Comparison of ENCODE assay signal across 1 cellular context in genomic region chr16:4801962-4802658, GRCh38.
A peak's percentile ranks its signal among the peaks of the same experiment; 100 is the strongest.
TF ChIP-seq lines count a peak whose summit lies in the region.

ROGDI (minus strand) TSS chr16:4802633; CDS start chr16:4802571, 62 bp downstream.

TF ChIP-seq in K562, 482 proteins besides CTCF, POLR2A, EP300 and RAD21 (continued from another document and continues in another):
- TF ChIP-seq ZBTB43 (CRISPR knock-in tag; IDR thresholded peaks at IDR 0.05) (no peak), SP1 (CRISPR knock-in tag; IDR thresholded peaks at IDR 0.05) (no peak), MEF2A (IDR thresholded peaks at IDR 0.05; ENCODE audit: control insufficient read depth, low read depth, low read length) (no peak), ZNF143 (CRISPR knock-in tag; IDR thresholded peaks at IDR 0.05) (no peak), ATF7 (IDR thresholded peaks at IDR 0.05) (no peak), NCOA2 (IDR thresholded peaks at IDR 0.05; ENCODE audit: partially characterized antibody in 2 of 2) (no peak), ZNF408 (CRISPR knock-in tag; IDR thresholded peaks at IDR 0.05; ENCODE audit: low read depth) (no peak), NR2F6 (CRISPR knock-in tag; IDR thresholded peaks at IDR 0.05) (no peak), ELF4 (CRISPR knock-in tag; IDR thresholded peaks at IDR 0.05) (no peak), TCF15 (CRISPR knock-in tag; IDR thresholded peaks at IDR 0.05) (no peak), SIX5 (IDR thresholded peaks at IDR 0.05; ENCODE audit: borderline replicate concordance in 1 of 2, insufficient read depth in 1 of 2, low read depth in 1 of 2, low read length in 2 of 2) (no peak), RREB1 (CRISPR knock-in tag; IDR thresholded peaks at IDR 0.05) (no peak), ARID2 (IDR thresholded peaks at IDR 0.05) (no peak), ZNF23 (CRISPR knock-in tag; IDR thresholded peaks at IDR 0.05) (no peak), MNT (conservative IDR thresholded peaks at IDR 0.05) (peak in 1 of 2 experiments; percentile 49; a peak in 2 of 4 replicates), MEIS2 (IDR thresholded peaks at IDR 0.05; ENCODE audit: partially characterized antibody) (no peak), BDP1 (IDR thresholded peaks at IDR 0.05; ENCODE audit: insufficient read depth, insufficient read length) (no peak), KAT7 (CRISPR knock-in tag; IDR thresholded peaks at IDR 0.05; ENCODE audit: borderline replicate concordance) (no peak), TRIM28 (IDR thresholded peaks at IDR 0.05) (no peak), ZNF717 (CRISPR knock-in tag; IDR thresholded peaks at IDR 0.05) (no peak), HDGF (IDR thresholded peaks at IDR 0.05) (no peak), MTA1 (IDR thresholded peaks at IDR 0.05; ENCODE audit: borderline replicate concordance) (no peak), ZNF3 (CRISPR knock-in tag; IDR thresholded peaks at IDR 0.05) (no peak), FOXK2 (conservative IDR thresholded peaks at IDR 0.05 in 1 of 2, IDR thresholded peaks at IDR 0.05 in 1 of 2; ENCODE audit: low read depth in 2 of 2) (no peak), SFPQ (IDR thresholded peaks at IDR 0.05; ENCODE audit: low read depth, low read length) (no peak), RBM22 (IDR thresholded peaks at IDR 0.05; ENCODE audit: low read depth, low read length, poor library complexity, severe bottlenecking) (no peak), SIN3A (IDR thresholded peaks at IDR 0.05; ENCODE audit: borderline replicate concordance in 2 of 2, control insufficient read depth in 1 of 2, low read depth in 2 of 2, low read length in 2 of 2) (peak; percentile 8 to 79; a peak in 2 of 4 replicates), ZFX (CRISPR knock-in tag; IDR thresholded peaks at IDR 0.05) (peak; percentile 84), HNRNPLL (IDR thresholded peaks at IDR 0.05; ENCODE audit: low read depth, low read length, poor library complexity, severe bottlenecking) (peak; percentile 25), CTBP1 (IDR thresholded peaks at IDR 0.05; ENCODE audit: borderline replicate concordance) (peak; percentile 83), ILK (tag; IDR thresholded peaks at IDR 0.05; ENCODE audit: borderline replicate concordance, low read depth) (no peak), TSHZ1 (CRISPR knock-in tag; IDR thresholded peaks at IDR 0.05) (no peak), BMI1 (IDR thresholded peaks at IDR 0.05; ENCODE audit: low read length) (no peak), MECOM (CRISPR knock-in tag; IDR thresholded peaks at IDR 0.05) (no peak), SETDB1 (IDR thresholded peaks at IDR 0.05; ENCODE audit: low read length) (no peak), TBP (optimal IDR thresholded peaks at IDR 0.05; ENCODE audit: low read depth, low read length) (no peak), TEAD4 (IDR thresholded peaks at IDR 0.05; ENCODE audit: low read length) (no peak), TEAD4 (CRISPR knock-in tag; IDR thresholded peaks at IDR 0.05; ENCODE audit: borderline replicate concordance) (no peak), BCOR (IDR thresholded peaks at IDR 0.05) (0 out of 2 replicates have a peak, but pooled peaks have one; percentile 14), ZBTB2 (IDR thresholded peaks at IDR 0.05) (no peak), HEY1 (CRISPR knock-in tag; IDR thresholded peaks at IDR 0.05; ENCODE audit: borderline replicate concordance) (no peak), SIN3B (IDR thresholded peaks at IDR 0.05; ENCODE audit: low read depth) (peak; percentile 40; the same call in 1 of the 2 replicates), GTF3C2 (IDR thresholded peaks at IDR 0.05; ENCODE audit: borderline replicate concordance, extremely low read depth, insufficient read length) (no peak), MTA2 (IDR thresholded peaks at IDR 0.05; ENCODE audit: low read depth) (no peak), RHOXF2B (CRISPR knock-in tag; conservative IDR thresholded peaks at IDR 0.05) (no peak)
